In the genomic region with DNA sequence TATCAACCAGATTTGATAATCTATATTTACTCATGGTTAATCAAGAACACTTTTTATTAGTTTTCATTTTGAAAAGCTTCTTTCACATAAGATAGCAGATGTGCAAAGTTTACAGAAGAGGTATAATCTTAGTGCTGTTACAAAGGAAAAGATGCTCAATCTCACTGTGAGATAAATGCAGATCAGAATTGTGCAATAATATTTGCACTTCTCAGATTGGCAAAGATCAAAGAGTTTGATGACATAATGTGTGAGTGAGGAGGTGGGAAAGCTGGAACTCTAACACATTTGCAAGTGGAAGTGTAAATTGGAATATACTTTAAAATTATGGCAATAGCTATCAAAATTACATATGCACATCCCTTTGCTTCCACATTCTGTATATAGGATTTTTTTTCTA, we compare ENCODE assay signal across 23 cellular contexts.
"Had no signal": no experiment of that assay in that cellular context is flagged by ENCODE, and none has a peak within 500 bp of the region (broad histone marks: within the 10 kb centered on the region; RNA-seq: fewer than 3 reads in every experiment).

No MANE protein-coding gene starts in this region.

- H3K9me3 ChIP-seq: MG63, SJCRH30 had no signal

- ATAC-seq: Panc1, PC-3, Right ventricle myocardium inferior, SK-N-SH treated with all-trans-retinoic acid at 6 μM for 48 hours, T-helper 17 cell had no signal

- H3K27ac ChIP-seq: SJCRH30 had no signal

- H3K27me3 ChIP-seq: MG63 had no signal

- H3K4me3 ChIP-seq: MG63, SJCRH30 had no signal

- DNase-seq: Karpas-422, KG1, MG63, NCI-H1092 treated with DMSO at 0.1 percent for 48 hours, NCI-H1436, NCI-H187, NCI-H2029, NCI-H2081 treated with DMSO at 0.1 percent for 48 hours, NCI-H2171, NCI-H226, NCI-H446, NCI-H510A, NCI-H524 treated with DMSO at 0.1 percent for 48 hours, NCI-H69, NCI-H774, PC-3, SHP77 treated with DMSO at 0.1 percent for 48 hours, SJCRH30, T-helper 1 cell, T-helper 17 cell had no signal

- H3K36me3 ChIP-seq: MG63, SJCRH30 had no signal
